In the genomic region with DNA sequence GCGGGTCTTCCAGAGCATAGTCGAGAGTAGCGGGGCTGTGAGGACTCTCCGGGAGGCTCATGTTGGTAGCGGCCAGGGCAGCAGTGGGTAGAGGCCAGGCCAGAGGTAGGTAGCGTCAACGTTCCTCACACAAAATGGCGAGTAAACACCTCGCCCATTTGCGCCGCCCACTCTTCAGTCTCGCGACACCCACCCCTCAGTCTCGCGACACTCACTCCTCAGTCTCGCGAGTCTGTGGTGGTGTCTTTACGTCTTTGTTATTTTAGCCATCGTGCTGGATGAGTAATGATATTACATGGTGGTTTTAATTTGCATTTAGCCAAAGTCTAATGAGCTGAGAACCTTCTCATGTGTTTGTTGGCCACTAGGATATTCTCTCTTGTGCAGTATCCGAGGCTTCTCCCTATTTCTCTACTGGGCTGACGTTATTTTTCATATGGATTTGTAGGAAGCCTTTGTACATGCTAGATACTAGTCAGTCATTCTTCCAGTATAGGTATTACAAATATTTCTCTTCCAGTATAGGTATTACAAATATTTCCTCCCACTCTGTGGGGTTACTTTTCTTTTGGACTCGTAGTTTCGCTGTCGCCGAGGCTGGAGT, we compare ENCODE assay signal across 1 cellular context.
TF ChIP-seq lines count a peak whose summit lies in the region.

Gene TSPYL6, minus strand, starts transcription at position 139 of the 604 bp plus-strand sequence. Its CDS starts 78 bp downstream, at position 61.

TF ChIP-seq in K562, 482 proteins besides CTCF, POLR2A, EP300 and RAD21 (continues in another document):
- TF ChIP-seq SMAD3 (CRISPR knock-in tag; conservative IDR thresholded peaks at IDR 0.05) (no peak), SIN3A (IDR thresholded peaks at IDR 0.05; ENCODE audit: borderline replicate concordance in 2 of 2, control insufficient read depth in 1 of 2, low read depth in 2 of 2, low read length in 2 of 2) (peak in 1 of 2 experiments; percentile 76; a peak in 2 of 4 replicates), L3MBTL2 (IDR thresholded peaks at IDR 0.05) (peak; percentile 79), NCOA2 (IDR thresholded peaks at IDR 0.05; ENCODE audit: partially characterized antibody in 2 of 2) (no peak), ZSCAN32 (CRISPR knock-in tag; IDR thresholded peaks at IDR 0.05) (no peak), DACH1 (IDR thresholded peaks at IDR 0.05; ENCODE audit: partially characterized antibody) (no peak), MLX (CRISPR knock-in tag; conservative IDR thresholded peaks at IDR 0.05) (no peak), NCOA1 (IDR thresholded peaks at IDR 0.05; ENCODE audit: low read depth) (no peak), KAT2B (IDR thresholded peaks at IDR 0.05; ENCODE audit: low read depth, low read length) (no peak), CAMTA2 (CRISPR knock-in tag; conservative IDR thresholded peaks at IDR 0.05) (no peak), ZNF12 (CRISPR knock-in tag; IDR thresholded peaks at IDR 0.05) (no peak), MBD2 (IDR thresholded peaks at IDR 0.05; ENCODE audit: borderline replicate concordance, low read depth) (no peak), TSC22D4 (tag; IDR thresholded peaks at IDR 0.05) (no peak), NEUROD1 (IDR thresholded peaks at IDR 0.05; ENCODE audit: borderline replicate concordance, low read depth, low read length, partially characterized antibody) (peak; percentile 83), HLTF (IDR thresholded peaks at IDR 0.05) (no peak), ZNF408 (CRISPR knock-in tag; IDR thresholded peaks at IDR 0.05; ENCODE audit: low read depth) (no peak), HDAC3 (IDR thresholded peaks at IDR 0.05; ENCODE audit: borderline replicate concordance, partially characterized antibody) (peak; percentile 74), EP400 (IDR thresholded peaks at IDR 0.05) (peak; percentile 67), RFX1 (IDR thresholded peaks at IDR 0.05) (no peak), ZBTB26 (CRISPR knock-in tag; IDR thresholded peaks at IDR 0.05) (no peak), PHF20 (IDR thresholded peaks at IDR 0.05; ENCODE audit: partially characterized antibody) (no peak), ZNF766 (CRISPR knock-in tag; conservative IDR thresholded peaks at IDR 0.05) (no peak), RBFOX2 (IDR thresholded peaks at IDR 0.05; ENCODE audit: low read depth, low read length) (peak; percentile 90), BHLHE40 (IDR thresholded peaks at IDR 0.05; ENCODE audit: low read length) (no peak), ATF1 (CRISPR knock-in tag; IDR thresholded peaks at IDR 0.05) (no peak), ATF1 (tag; IDR thresholded peaks at IDR 0.05) (peak; percentile 20; the same call in 1 of the 2 replicates), PHF8 (IDR thresholded peaks at IDR 0.05; ENCODE audit: borderline replicate concordance, low read length) (peak; percentile 67), ZBTB8A (IDR thresholded peaks at IDR 0.05; ENCODE audit: partially characterized antibody) (no peak), MAFG (tag; conservative IDR thresholded peaks at IDR 0.05) (no peak), MAX (CRISPR knock-in tag; IDR thresholded peaks at IDR 0.05) (no peak), EHMT2 (IDR thresholded peaks at IDR 0.05) (peak; percentile 29; the same call in 1 of the 2 replicates), CXXC5 (CRISPR knock-in tag; IDR thresholded peaks at IDR 0.05) (0 out of 2 replicates have a peak, but pooled peaks have one; percentile 17), MED1 (CRISPR knock-in tag; IDR thresholded peaks at IDR 0.05; ENCODE audit: borderline replicate concordance) (no peak), SUPT5H (IDR thresholded peaks at IDR 0.05) (peak; percentile 71), HMBOX1 (IDR thresholded peaks at IDR 0.05) (peak; percentile 79; the same call in 1 of the 2 replicates), HDAC6 (IDR thresholded peaks at IDR 0.05; ENCODE audit: low read depth, low read length) (no peak), ZNF444 (CRISPR knock-in tag; IDR thresholded peaks at IDR 0.05) (no peak), MNT (conservative IDR thresholded peaks at IDR 0.05) (peak in 1 of 2 experiments; percentile 32; a peak in 1 of 4 replicates), FUS (optimal IDR thresholded peaks at IDR 0.05; ENCODE audit: low read depth, low read length) (no peak)
- TF ChIP-seq, protein P1, sequence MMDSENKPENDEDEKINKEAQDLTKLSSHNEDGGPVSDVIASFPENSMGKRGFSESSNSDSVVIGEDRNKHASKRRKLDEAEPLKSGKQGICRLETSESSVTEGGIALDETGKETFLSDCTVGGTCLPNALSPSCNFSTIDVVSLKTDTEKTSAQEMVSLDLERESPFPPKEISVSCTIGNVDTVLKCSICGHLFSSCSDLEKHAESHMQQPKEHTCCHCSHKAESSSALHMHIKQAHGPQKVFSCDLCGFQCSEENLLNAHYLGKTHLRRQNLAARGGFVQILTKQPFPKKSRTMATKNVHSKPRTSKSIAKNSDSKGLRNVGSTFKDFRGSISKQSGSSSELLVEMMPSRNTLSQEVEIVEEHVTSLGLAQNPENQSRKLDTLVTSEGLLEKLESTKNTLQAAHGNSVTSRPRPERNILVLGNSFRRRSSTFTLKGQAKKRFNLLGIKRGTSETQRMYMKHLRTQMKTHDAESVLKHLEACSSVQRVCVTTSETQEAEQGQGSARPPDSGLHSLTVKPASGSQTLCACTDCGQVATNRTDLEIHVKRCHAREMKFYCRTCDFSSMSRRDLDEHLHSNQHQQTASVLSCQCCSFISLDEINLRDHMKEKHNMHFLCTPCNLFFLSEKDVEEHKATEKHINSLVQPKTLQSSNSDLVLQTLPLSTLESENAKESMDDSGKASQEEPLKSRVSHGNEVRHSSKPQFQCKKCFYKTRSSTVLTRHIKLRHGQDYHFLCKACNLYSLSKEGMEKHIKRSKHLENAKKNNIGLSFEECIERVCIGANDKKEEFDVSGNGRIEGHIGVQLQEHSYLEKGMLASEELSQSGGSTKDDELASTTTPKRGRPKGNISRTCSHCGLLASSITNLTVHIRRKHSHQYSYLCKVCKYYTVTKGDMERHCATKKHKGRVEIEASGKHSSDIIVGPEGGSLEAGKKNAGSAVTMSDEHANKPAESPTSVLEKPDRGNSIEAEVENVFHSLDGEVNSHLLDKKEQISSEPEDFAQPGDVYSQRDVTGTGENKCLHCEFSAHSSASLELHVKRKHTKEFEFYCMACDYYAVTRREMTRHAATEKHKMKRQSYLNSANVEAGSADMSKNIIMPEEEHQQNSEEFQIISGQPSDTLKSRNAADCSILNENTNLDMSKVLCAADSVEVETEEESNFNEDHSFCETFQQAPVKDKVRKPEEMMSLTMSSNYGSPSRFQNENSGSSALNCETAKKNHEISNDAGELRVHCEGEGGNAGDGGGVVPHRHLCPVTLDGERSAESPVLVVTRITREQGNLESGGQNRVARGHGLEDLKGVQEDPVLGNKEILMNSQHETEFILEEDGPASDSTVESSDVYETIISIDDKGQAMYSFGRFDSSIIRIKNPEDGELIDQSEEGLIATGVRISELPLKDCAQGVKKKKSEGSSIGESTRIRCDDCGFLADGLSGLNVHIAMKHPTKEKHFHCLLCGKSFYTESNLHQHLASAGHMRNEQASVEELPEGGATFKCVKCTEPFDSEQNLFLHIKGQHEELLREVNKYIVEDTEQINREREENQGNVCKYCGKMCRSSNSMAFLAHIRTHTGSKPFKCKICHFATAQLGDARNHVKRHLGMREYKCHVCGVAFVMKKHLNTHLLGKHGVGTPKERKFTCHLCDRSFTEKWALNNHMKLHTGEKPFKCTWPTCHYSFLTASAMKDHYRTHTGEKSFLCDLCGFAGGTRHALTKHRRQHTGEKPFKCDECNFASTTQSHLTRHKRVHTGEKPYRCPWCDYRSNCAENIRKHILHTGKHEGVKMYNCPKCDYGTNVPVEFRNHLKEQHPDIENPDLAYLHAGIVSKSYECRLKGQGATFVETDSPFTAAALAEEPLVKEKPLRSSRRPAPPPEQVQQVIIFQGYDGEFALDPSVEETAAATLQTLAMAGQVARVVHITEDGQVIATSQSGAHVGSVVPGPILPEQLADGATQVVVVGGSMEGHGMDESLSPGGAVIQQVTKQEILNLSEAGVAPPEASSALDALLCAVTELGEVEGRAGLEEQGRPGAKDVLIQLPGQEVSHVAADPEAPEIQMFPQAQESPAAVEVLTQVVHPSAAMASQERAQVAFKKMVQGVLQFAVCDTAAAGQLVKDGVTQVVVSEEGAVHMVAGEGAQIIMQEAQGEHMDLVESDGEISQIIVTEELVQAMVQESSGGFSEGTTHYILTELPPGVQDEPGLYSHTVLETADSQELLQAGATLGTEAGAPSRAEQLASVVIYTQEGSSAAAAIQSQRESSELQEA (IDR thresholded peaks at IDR 0.05; ENCODE audit: low read depth), result no peak
- TF ChIP-seq, protein P2, sequence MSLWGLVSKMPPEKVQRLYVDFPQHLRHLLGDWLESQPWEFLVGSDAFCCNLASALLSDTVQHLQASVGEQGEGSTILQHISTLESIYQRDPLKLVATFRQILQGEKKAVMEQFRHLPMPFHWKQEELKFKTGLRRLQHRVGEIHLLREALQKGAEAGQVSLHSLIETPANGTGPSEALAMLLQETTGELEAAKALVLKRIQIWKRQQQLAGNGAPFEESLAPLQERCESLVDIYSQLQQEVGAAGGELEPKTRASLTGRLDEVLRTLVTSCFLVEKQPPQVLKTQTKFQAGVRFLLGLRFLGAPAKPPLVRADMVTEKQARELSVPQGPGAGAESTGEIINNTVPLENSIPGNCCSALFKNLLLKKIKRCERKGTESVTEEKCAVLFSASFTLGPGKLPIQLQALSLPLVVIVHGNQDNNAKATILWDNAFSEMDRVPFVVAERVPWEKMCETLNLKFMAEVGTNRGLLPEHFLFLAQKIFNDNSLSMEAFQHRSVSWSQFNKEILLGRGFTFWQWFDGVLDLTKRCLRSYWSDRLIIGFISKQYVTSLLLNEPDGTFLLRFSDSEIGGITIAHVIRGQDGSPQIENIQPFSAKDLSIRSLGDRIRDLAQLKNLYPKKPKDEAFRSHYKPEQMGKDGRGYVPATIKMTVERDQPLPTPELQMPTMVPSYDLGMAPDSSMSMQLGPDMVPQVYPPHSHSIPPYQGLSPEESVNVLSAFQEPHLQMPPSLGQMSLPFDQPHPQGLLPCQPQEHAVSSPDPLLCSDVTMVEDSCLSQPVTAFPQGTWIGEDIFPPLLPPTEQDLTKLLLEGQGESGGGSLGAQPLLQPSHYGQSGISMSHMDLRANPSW (CRISPR knock-in tag; IDR thresholded peaks at IDR 0.05), result no peak
- TF ChIP-seq, protein P3, sequence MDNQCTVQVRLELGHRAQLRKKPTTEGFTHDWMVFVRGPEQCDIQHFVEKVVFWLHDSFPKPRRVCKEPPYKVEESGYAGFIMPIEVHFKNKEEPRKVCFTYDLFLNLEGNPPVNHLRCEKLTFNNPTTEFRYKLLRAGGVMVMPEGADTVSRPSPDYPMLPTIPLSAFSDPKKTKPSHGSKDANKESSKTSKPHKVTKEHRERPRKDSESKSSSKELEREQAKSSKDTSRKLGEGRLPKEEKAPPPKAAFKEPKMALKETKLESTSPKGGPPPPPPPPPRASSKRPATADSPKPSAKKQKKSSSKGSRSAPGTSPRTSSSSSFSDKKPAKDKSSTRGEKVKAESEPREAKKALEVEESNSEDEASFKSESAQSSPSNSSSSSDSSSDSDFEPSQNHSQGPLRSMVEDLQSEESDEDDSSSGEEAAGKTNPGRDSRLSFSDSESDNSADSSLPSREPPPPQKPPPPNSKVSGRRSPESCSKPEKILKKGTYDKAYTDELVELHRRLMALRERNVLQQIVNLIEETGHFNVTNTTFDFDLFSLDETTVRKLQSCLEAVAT (IDR thresholded peaks at IDR 0.05), result 0 out of 4 replicates have a peak, but pooled peaks of 1 of the 2 experiments have one; percentile 27
- TF ChIP-seq, protein P4, sequence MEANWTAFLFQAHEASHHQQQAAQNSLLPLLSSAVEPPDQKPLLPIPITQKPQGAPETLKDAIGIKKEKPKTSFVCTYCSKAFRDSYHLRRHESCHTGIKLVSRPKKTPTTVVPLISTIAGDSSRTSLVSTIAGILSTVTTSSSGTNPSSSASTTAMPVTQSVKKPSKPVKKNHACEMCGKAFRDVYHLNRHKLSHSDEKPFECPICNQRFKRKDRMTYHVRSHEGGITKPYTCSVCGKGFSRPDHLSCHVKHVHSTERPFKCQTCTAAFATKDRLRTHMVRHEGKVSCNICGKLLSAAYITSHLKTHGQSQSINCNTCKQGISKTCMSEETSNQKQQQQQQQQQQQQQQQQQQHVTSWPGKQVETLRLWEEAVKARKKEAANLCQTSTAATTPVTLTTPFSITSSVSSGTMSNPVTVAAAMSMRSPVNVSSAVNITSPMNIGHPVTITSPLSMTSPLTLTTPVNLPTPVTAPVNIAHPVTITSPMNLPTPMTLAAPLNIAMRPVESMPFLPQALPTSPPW (CRISPR knock-in tag; IDR thresholded peaks at IDR 0.05), result peak; percentile 35; the same call in 1 of the 2 replicates
